In genomic region chr3:52254608-52255007, GRCh38 we compare ENCODE assay signal across 18 cellular contexts. TPM values are rescaled to one million over a fixed set of nuclear protein-coding genes. Genes with fewer than 3 reads are reported as not detected.
DNase-seq lines count a peak whose midpoint lies in the region; ATAC-seq and TF ChIP-seq lines count a peak whose summit lies in the region.
"Had no signal": no experiment of that assay in that cellular context is flagged by ENCODE, and none has a peak within 500 bp of the region (broad histone marks: within the 10 kb centered on the region; RNA-seq: fewer than 3 reads in every experiment).

No MANE protein-coding gene starts in this region.

- no peaks in the 10 kb centered on the region for H3K79me2 ChIP-seq in PC-9 (ENCODE audit: low read depth)

- no peak for DNase-seq in T-helper 2 cell treated with Interferon-gamma antibody and Interleukin-4, amounts not matched to agents 5 μg/mL and 100 μg/mL, for 36 hours (ENCODE audit: low spot score)
- no peak for DNase-seq in T-helper 2 cell
- DNase-seq in activated CD8-positive, alpha-beta T cell treated with anti-CD3 and anti-CD28 coated beads for 36 hours: no peak
- no peak for DNase-seq in naive thymus-derived CD8-positive, alpha-beta T cell
- DNase-seq in PC-9: no peak
- DNase-seq in HT-29 (ENCODE audit: low spot score): no peak
- DNase-seq: brain microvascular endothelial cell; Caco-2; effector CD4-positive, alpha-beta T cell; mesenchymal stem cell; NCI-H2171; SJCRH30; small intestine had no signal

- H3K36me3 ChIP-seq in PC-9 (ENCODE audit: low read depth): peaks cover 19% of the 10 kb centered on the region

- no peak for TF ChIP-seq CTCF in activated CD8-positive, alpha-beta T cell treated with anti-CD3 and anti-CD28 coated beads for 36 hours (IDR thresholded peaks at IDR 0.05)
- no peak for TF ChIP-seq CTCF in PC-9 (conservative IDR thresholded peaks at IDR 0.05)

- H3K27ac ChIP-seq in PC-9: no peak overlapping the region
- H3K27ac ChIP-seq: brain microvascular endothelial cell, SJCRH30 had no signal

- no peaks in the 10 kb centered on the region for H3K4me1 ChIP-seq in PC-9 (replicated peaks; ENCODE audit: insufficient read depth)
- H3K4me1 ChIP-seq: SJCRH30 had no signal

- no peak overlapping the region for H3K4me2 ChIP-seq in PC-9

- H3K36me3 Mint-ChIP-seq in T-helper 2 cell treated with Interferon-gamma antibody and Interleukin-4, amounts not matched to agents 5 μg/mL and 100 μg/mL, for 36 hours (ENCODE audit: low read depth): peaks cover 87% of the 10 kb centered on the region
- H3K36me3 Mint-ChIP-seq in activated CD8-positive, alpha-beta T cell treated with anti-CD3 and anti-CD28 coated beads for 36 hours (ENCODE audit: low read depth): peaks cover 86% of the 10 kb centered on the region
- H3K36me3 Mint-ChIP-seq in naive thymus-derived CD8-positive, alpha-beta T cell: peaks cover 0 to 88% (median 40%) of the 10 kb centered on the region in 3 donors

- no peaks in the 10 kb centered on the region for H3K9me3 Mint-ChIP-seq in T-helper 2 cell treated with Interferon-gamma antibody and Interleukin-4, amounts not matched to agents 5 μg/mL and 100 μg/mL, for 36 hours
- H3K9me3 Mint-ChIP-seq in activated CD8-positive, alpha-beta T cell treated with anti-CD3 and anti-CD28 coated beads for 36 hours: no peaks in the 10 kb centered on the region
- H3K9me3 Mint-ChIP-seq in naive thymus-derived CD8-positive, alpha-beta T cell: no peaks in the 10 kb centered on the region

- no peaks in the 10 kb centered on the region for H3K9me3 ChIP-seq in PC-9 (ENCODE audit: insufficient read depth, low read depth)
- H3K9me3 ChIP-seq: Caco-2, gastroesophageal sphincter, SJCRH30, thoracic aorta had no signal

- H3K27me3 Mint-ChIP-seq in T-helper 2 cell treated with Interferon-gamma antibody and Interleukin-4, amounts not matched to agents 5 μg/mL and 100 μg/mL, for 36 hours (ENCODE audit: low read depth): no peaks in the 10 kb centered on the region
- no peaks in the 10 kb centered on the region for H3K27me3 Mint-ChIP-seq in activated CD8-positive, alpha-beta T cell treated with anti-CD3 and anti-CD28 coated beads for 36 hours
- peaks cover 0 to 2% (median 0%) of the 10 kb centered on the region in 5 donors for H3K27me3 Mint-ChIP-seq in naive thymus-derived CD8-positive, alpha-beta T cell

- no peak for ATAC-seq in activated CD8-positive, alpha-beta T cell treated with anti-CD3 and anti-CD28 coated beads for 36 hours
- ATAC-seq in naive thymus-derived CD8-positive, alpha-beta T cell: no peak
- ATAC-seq: gastroesophageal sphincter had no signal

- CTCF ChIA-PET in activated CD8-positive, alpha-beta T cell treated with anti-CD3 and anti-CD28 coated beads for 36 hours (lab: Charles Lee): interaction anchor here (1.8 to 3.2 kb wide), 5 partner anchors 9 to 24 kb away, joined by 5 to 17 read pairs (median 14); partner anchors contain the start of gene WDR82
- CTCF ChIA-PET in PC-9 (lab: Charles Lee): interaction anchor here (0.6 kb wide), 1 partner anchor 34 kb away, joined by 3 read pairs; no protein-coding TSS in a partner anchor

- POLR2A ChIA-PET in activated CD8-positive, alpha-beta T cell treated with anti-CD3 and anti-CD28 coated beads for 36 hours (lab: Charles Lee): interaction anchor here (2.5 to 4.9 kb wide), 5 partner anchors 9 to 23 kb away, joined by 16 to 77 read pairs (median 33); partner anchors contain the start of genes TWF2 and WDR82
- POLR2A ChIA-PET in naive thymus-derived CD8-positive, alpha-beta T cell (lab: Charles Lee): interaction anchor here (43.1 to 58.8 kb wide), 3 partner anchors 4 to 29 kb away, joined by 1452 to 1841 read pairs (median 1452); partner anchors contain the start of genes GLYCTK, PPM1M, TLR9 and TWF2
- POLR2A ChIA-PET in PC-9 (lab: Charles Lee; ENCODE audit: unreplicated experiment): no interaction called here

- peak overlapping the region; percentile 97 for H3K27ac Mint-ChIP-seq in T-helper 2 cell treated with Interferon-gamma antibody and Interleukin-4, amounts not matched to agents 5 μg/mL and 100 μg/mL, for 36 hours
- peak overlapping the region; percentile 99 for H3K27ac Mint-ChIP-seq in activated CD8-positive, alpha-beta T cell treated with anti-CD3 and anti-CD28 coated beads for 36 hours
- H3K27ac Mint-ChIP-seq in naive thymus-derived CD8-positive, alpha-beta T cell: peak overlapping the region; percentile 97 to 100 (median 99)

- H3K4me3 Mint-ChIP-seq in T-helper 2 cell treated with Interferon-gamma antibody and Interleukin-4, amounts not matched to agents 5 μg/mL and 100 μg/mL, for 36 hours: peak overlapping the region; percentile 88
- H3K4me3 Mint-ChIP-seq in activated CD8-positive, alpha-beta T cell treated with anti-CD3 and anti-CD28 coated beads for 36 hours: peak overlapping the region; percentile 70
- peak overlapping the region in 8 of 10 donors; percentile 36 to 95 (median 83) for H3K4me3 Mint-ChIP-seq in naive thymus-derived CD8-positive, alpha-beta T cell

- H3K9me2 ChIP-seq in PC-9 (ENCODE audit: insufficient read depth): no peaks in the 10 kb centered on the region

- no peak overlapping the region for H3K4me3 ChIP-seq in PC-9
- H3K4me3 ChIP-seq: gastroesophageal sphincter, SJCRH30, thoracic aorta had no signal

- no TSS peak for BruUV-seq in PC-9 (replicated peaks; lab: Mats Ljungman, UMichigan)

- H4K20me1 ChIP-seq in PC-9 (ENCODE audit: insufficient read depth): no peaks in the 10 kb centered on the region; the same call in none of the 2 replicates

- H3K27me3 ChIP-seq in PC-9 (ENCODE audit: insufficient read depth, low read depth): no peaks in the 10 kb centered on the region
- H3K27me3 ChIP-seq: brain microvascular endothelial cell, gastroesophageal sphincter, SJCRH30 had no signal

- H3F3A ChIP-seq in PC-9 (ENCODE audit: insufficient read depth, low read depth): peaks cover 22% of the 10 kb centered on the region; the same call in 1 of the 2 replicates

- H3K4me1 Mint-ChIP-seq in T-helper 2 cell treated with Interferon-gamma antibody and Interleukin-4, amounts not matched to agents 5 μg/mL and 100 μg/mL, for 36 hours (ENCODE audit: low read depth): peaks cover 55% of the 10 kb centered on the region
- H3K4me1 Mint-ChIP-seq in activated CD8-positive, alpha-beta T cell treated with anti-CD3 and anti-CD28 coated beads for 36 hours (ENCODE audit: low read depth): peaks cover 85% of the 10 kb centered on the region
- H3K4me1 Mint-ChIP-seq in naive thymus-derived CD8-positive, alpha-beta T cell: peaks cover 33 to 97% (median 94%) of the 10 kb centered on the region in 4 donors

- H2AFZ ChIP-seq in PC-9: no peak overlapping the region

- intact Hi-C loops in activated CD8-positive, alpha-beta T cell treated with anti-CD3 and anti-CD28 coated beads for 36 hours (cut with micrococcal nuclease): no loop called here
- intact Hi-C loops in PC-9 (cut with micrococcal nuclease; ENCODE audit: unreplicated experiment): no loop called here

RNA-seq across cellular contexts. Expression of gene PPM1M, which starts 9.0 kb away (rescaled TPM):
- total RNA-seq in activated CD8-positive, alpha-beta T cell treated with anti-CD3 and anti-CD28 coated beads for 36 hours: 100 to 1,000 TPM in 1 of 2 experiments, 10 to 100 TPM in 1; 94.3 to 100 TPM
- total RNA-seq in naive thymus-derived CD8-positive, alpha-beta T cell: 100 to 1,000 TPM; 108 to 114 TPM
- 100 to 1,000 TPM in 2 of 3 donors, 10 to 100 TPM in 1; 68.0 to 172 (median 106) TPM for polyA plus RNA-seq in naive thymus-derived CD8-positive, alpha-beta T cell
- total RNA-seq in PC-9 (2021): 16.2 TPM in 2 replicates
- 4.0 and 4.2 TPM in 2 replicates for total RNA-seq in HT-29 (2014; rRNA removed; shearing (Covaris generic))

RNA-seq across cellular contexts. Expression of gene TWF2, which starts 15.7 kb away (rescaled TPM):
- 100 to 1,000 TPM; 137 TPM for total RNA-seq in activated CD8-positive, alpha-beta T cell treated with anti-CD3 and anti-CD28 coated beads for 36 hours
- total RNA-seq in naive thymus-derived CD8-positive, alpha-beta T cell: 10 to 100 TPM; 77.2 to 77.6 TPM
- 100 to 1,000 TPM; 112 to 171 (median 142) TPM for polyA plus RNA-seq in naive thymus-derived CD8-positive, alpha-beta T cell
- 102 and 115 TPM in 2 replicates for total RNA-seq in PC-9 (2021)
- 80.5 and 85.4 TPM in 2 replicates for total RNA-seq in HT-29 (2014; rRNA removed; shearing (Covaris generic))

RNA-seq across cellular contexts. Expression of gene WDR82, which starts 23.8 kb away (rescaled TPM):
- total RNA-seq in activated CD8-positive, alpha-beta T cell treated with anti-CD3 and anti-CD28 coated beads for 36 hours: 100 to 1,000 TPM; 103 to 105 TPM
- total RNA-seq in naive thymus-derived CD8-positive, alpha-beta T cell: 100 to 1,000 TPM; 190 to 191 TPM
- 100 to 1,000 TPM; 136 to 172 (median 146) TPM for polyA plus RNA-seq in naive thymus-derived CD8-positive, alpha-beta T cell
- total RNA-seq in PC-9 (2021): 34.2 and 44.5 TPM in 2 replicates
- 16.4 and 18.9 TPM in 2 replicates for total RNA-seq in HT-29 (2014; rRNA removed; shearing (Covaris generic))

RNA-seq across cellular contexts. Expression of gene TLR9, which starts 29.2 kb away (rescaled TPM):
- total RNA-seq in activated CD8-positive, alpha-beta T cell treated with anti-CD3 and anti-CD28 coated beads for 36 hours: 1 to 10 TPM; 2.0 TPM
- 1 to 10 TPM; 2.4 to 2.8 TPM for total RNA-seq in naive thymus-derived CD8-positive, alpha-beta T cell
- not detected for polyA plus RNA-seq in naive thymus-derived CD8-positive, alpha-beta T cell
- 0.30 and 0.44 TPM in 2 replicates for total RNA-seq in PC-9 (2021)
- not detected in 2 replicates for total RNA-seq in HT-29 (2014; rRNA removed; shearing (Covaris generic))
- total RNA-seq: A172, Caco-2, gastroesophageal sphincter, H1, M059J, SJCRH30, thoracic aorta had no signal

RNA-seq across cellular contexts. Expression of gene GLYCTK, which starts 33.0 kb away (rescaled TPM):
- total RNA-seq in activated CD8-positive, alpha-beta T cell treated with anti-CD3 and anti-CD28 coated beads for 36 hours: 10 to 100 TPM; 21.6 to 21.9 TPM
- 10 to 100 TPM; 39.9 to 41.5 TPM for total RNA-seq in naive thymus-derived CD8-positive, alpha-beta T cell
- polyA plus RNA-seq in naive thymus-derived CD8-positive, alpha-beta T cell: 10 to 100 TPM in 1 of 3 donors, 1 to 10 TPM in 2; 6.4 to 10.4 (median 7.6) TPM
- total RNA-seq in PC-9 (2021): 8.9 and 11.1 TPM in 2 replicates
- 23.0 and 29.0 TPM in 2 replicates for total RNA-seq in HT-29 (2014; rRNA removed; shearing (Covaris generic))
